18 cellular contexts compared by ENCODE assay signal in genomic region chr7:127848241-127848640, GRCh38.
"Had no signal": no experiment of that assay in that cellular context is flagged by ENCODE, and none has a peak within 500 bp of the region (broad histone marks: within the 10 kb centered on the region; RNA-seq: fewer than 3 reads in every experiment).

No MANE protein-coding gene starts in this region.

- ATAC-seq: activated CD4-positive, alpha-beta T cell treated with anti-CD3 and anti-CD28 coated beads for 36 hours; activated naive CD4-positive, alpha-beta T cell treated with anti-CD3 and anti-CD28 coated beads, Interleukin-2, amount 50 U/mL, for 72 hours; body of pancreas; lower lobe of right lung had no signal

- H2AFZ ChIP-seq: neural progenitor cell had no signal

- H3K4me3 ChIP-seq: body of pancreas, dorsolateral prefrontal cortex, lower lobe of right lung, neural progenitor cell, thyroid gland, uterus had no signal

- H3K4me3 Mint-ChIP-seq: activated CD4-positive, alpha-beta T cell treated with anti-CD3 and anti-CD28 coated beads for 36 hours; endodermal cell; mesothelial cell of epicardium; neural progenitor cell had no signal

- H3K27me3 Mint-ChIP-seq: activated CD4-positive, alpha-beta T cell treated with anti-CD3 and anti-CD28 coated beads for 36 hours; progenitor cell of endocrine pancreas had no signal

- H3K27ac ChIP-seq: body of pancreas, lower lobe of right lung, neural progenitor cell, thyroid gland, uterus had no signal

- DNase-seq: activated CD4-positive, alpha-beta T cell treated with anti-CD3 and anti-CD28 coated beads for 36 hours; activated CD4-positive, alpha-beta T cell treated with anti-CD3 and anti-CD28 coated beads, Interleukin-2, amount 50 U/mL, for 48 hours; activated gamma-delta T cell; body of pancreas; dorsolateral prefrontal cortex; endodermal cell; foreskin melanocyte; islet precursor cell; lower lobe of right lung; stimulated activated CD4-positive, alpha-beta T cell treated with anti-CD3 and anti-CD28 coated beads, Interleukin-1b, Interleukin-23, amount 100 ng/mL, for 48 hours; stimulated activated CD8-positive, alpha-beta memory T cell treated with anti-CD3 and anti-CD28 coated beads, Interleukin-4, amount 100 ng/mL, for 48 hours; stimulated activated naive CD4-positive, alpha-beta T cell treated with Interleukin-2 at 50 U/mL for 16 hours; thyroid gland; uterus had no signal

- H3K27me3 ChIP-seq: body of pancreas, dorsolateral prefrontal cortex, neural progenitor cell, thyroid gland, uterus had no signal

- H3K9me3 Mint-ChIP-seq: activated naive CD4-positive, alpha-beta T cell treated with anti-CD3 and anti-CD28 coated beads, Interleukin-2, amount 50 U/mL, for 72 hours; endodermal cell; neural progenitor cell had no signal

- H3K36me3 ChIP-seq: neural progenitor cell, thyroid gland, uterus had no signal

- H3K27ac Mint-ChIP-seq: activated CD4-positive, alpha-beta T cell treated with anti-CD3 and anti-CD28 coated beads for 36 hours; activated naive CD4-positive, alpha-beta T cell treated with anti-CD3 and anti-CD28 coated beads, Interleukin-2, amount 50 U/mL, for 72 hours; endodermal cell; mesothelial cell of epicardium; progenitor cell of endocrine pancreas had no signal

- H3K4me2 ChIP-seq: neural progenitor cell had no signal
